8 cellular contexts compared by ENCODE assay signal in the genomic region with DNA sequence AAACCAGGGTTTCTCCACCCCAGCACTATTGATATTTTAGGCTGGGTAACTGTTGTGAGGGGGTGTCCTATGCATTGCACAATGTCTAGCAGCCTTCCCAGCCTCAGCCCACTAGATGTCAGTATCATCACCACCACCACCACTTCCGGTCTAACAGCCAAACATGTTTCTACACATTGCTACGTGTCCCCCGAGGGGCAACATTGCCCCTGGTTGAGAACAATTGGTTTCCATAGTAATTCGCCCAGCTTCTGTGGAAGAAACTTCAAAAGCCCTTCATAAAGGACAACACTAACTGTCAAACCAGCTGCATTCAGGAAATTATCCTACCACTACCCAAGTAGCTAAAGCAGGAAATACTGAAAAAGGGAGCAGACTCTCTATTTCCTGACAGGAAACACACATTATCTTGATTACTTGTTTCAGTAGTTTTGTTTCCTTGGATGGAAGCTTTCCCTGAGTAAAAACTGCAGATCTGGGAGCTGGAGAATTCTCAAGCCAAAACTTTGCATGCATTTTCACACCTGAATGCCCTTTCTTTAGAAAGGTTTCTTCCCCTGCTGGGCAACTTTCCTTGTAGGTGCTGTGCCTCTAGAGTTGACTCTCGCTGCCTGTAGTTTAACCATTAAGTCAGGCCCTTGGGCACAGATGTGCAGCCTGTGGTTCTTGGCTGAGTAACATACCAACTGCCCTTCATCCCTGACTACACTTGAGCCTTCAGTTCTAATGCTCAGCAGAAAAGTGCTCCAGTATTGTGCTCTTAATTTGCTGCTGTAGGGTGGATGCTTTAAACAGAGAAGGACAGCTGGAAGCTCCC. TPM values are rescaled to one million over a fixed set of nuclear protein-coding genes. Genes with fewer than 3 reads are reported as not detected.
A peak's percentile ranks its signal among the peaks of the same experiment; 100 is the strongest.
DNase-seq lines count a peak whose midpoint lies in the region; ATAC-seq and TF ChIP-seq lines count a peak whose summit lies in the region.

No MANE protein-coding gene starts in this region.

- H3K4me1 Mint-ChIP-seq in endothelial cell (ENCODE audit: unreplicated experiment): peaks cover 18% of the 10 kb centered on the region

- TF ChIP-seq POLR2A in transverse colon (IDR thresholded peaks at IDR 0.05): no peak

- no peaks in the 10 kb centered on the region for H3K36me3 ChIP-seq in neuron (ENCODE audit: insufficient read depth, low read length)
- no peaks in the 10 kb centered on the region for H3K36me3 ChIP-seq in transverse colon

- in situ Hi-C loops in transverse colon (cut with MboI; ENCODE audit: low pct_ligation_motif_present in 1 of 4, low pct_unique_long_range_greater_than_20kb in 1 of 4, low sequenced_read_pairs in 3 of 4): loop anchor here in 1 of 4 donors (10.0 kb wide), 1 partner anchor 171 kb away; no protein-coding TSS in a partner anchor

- H3K4me3 ChIP-seq in neuron (ENCODE audit: low read length) (peak overlapping the region; percentile 35), transverse colon (no peak overlapping the region)

- peak overlapping the region; percentile 81 for H3K27ac Mint-ChIP-seq in endothelial cell (ENCODE audit: unreplicated experiment)

- no peaks in the 10 kb centered on the region for H3K36me3 Mint-ChIP-seq in endothelial cell (ENCODE audit: low read depth, unreplicated experiment)

- no peak overlapping the region for H3K27ac ChIP-seq in transverse colon

- peak overlapping the region; percentile 86 for H2AFZ ChIP-seq in neuron (ENCODE audit: low read depth, low read length)

- TF ChIP-seq CTCF in endothelial cell (IDR thresholded peaks at IDR 0.05; ENCODE audit: unreplicated experiment) (peak; percentile 9), transverse colon (IDR thresholded peaks at IDR 0.05) (peak; percentile 16 to 46 (median 42))

- 10 to 23% methylated on average over 2 to 5 of the region's 5 CpGs for WGBS in transverse colon (ENCODE audit: low coverage in 1 of 2), 2 donors

- peak; percentile 97 for ATAC-seq in HG02763 (IDR thresholded peaks at IDR 0.05; ENCODE audit: unreplicated experiment)

- peaks cover 4% of the 10 kb centered on the region for H3K27me3 Mint-ChIP-seq in endothelial cell (ENCODE audit: unreplicated experiment)

- TF ChIP-seq EP300 in transverse colon (IDR thresholded peaks at IDR 0.05; ENCODE audit: low read depth): no peak

- DNase-seq in activated gamma-delta T cell treated with Interleukin-2 at 50 U/mL for 16 hours: peak; percentile 49
- no peak for DNase-seq in activated gamma-delta T cell (lab: John Stamatoyannopoulos, UW)
- peak; percentile 37 for DNase-seq in NCI-H1105 treated with DMSO at 0.1 percent for 48 hours (lab: John Stamatoyannopoulos, UW)
- DNase-seq in activated CD4-positive, alpha-beta T cell treated with anti-CD3 and anti-CD28 coated beads, Interleukin-2, amount 50 U/mL, for 24 hours (ENCODE audit: low read depth in 1 of 2, low spot score in 1 of 2): peak; percentile 19 to 61
- DNase-seq in endothelial cell (ENCODE audit: low spot score): peak; percentile 68
- DNase-seq in transverse colon: peak; percentile 56

- no peaks in the 10 kb centered on the region for H3K9me3 Mint-ChIP-seq in endothelial cell (ENCODE audit: unreplicated experiment)

- peaks cover 6% of the 10 kb centered on the region for H3K4me1 ChIP-seq in neuron (ENCODE audit: insufficient read depth, low read length)
- H3K4me1 ChIP-seq in transverse colon: no peaks in the 10 kb centered on the region

- intact Hi-C loops in transverse colon (cut with DNase I; ENCODE audit: low total_unique reads): no loop called here

- H3K9me3 ChIP-seq in neuron (ENCODE audit: low read length): no peaks in the 10 kb centered on the region
- no peaks in the 10 kb centered on the region for H3K9me3 ChIP-seq in transverse colon

- H3K27me3 ChIP-seq in neuron (ENCODE audit: insufficient read depth, low read length): no peaks in the 10 kb centered on the region
- no peaks in the 10 kb centered on the region for H3K27me3 ChIP-seq in transverse colon

- no peak overlapping the region for H3K4me3 Mint-ChIP-seq in endothelial cell (ENCODE audit: unreplicated experiment)

RNA-seq across cellular contexts. Expression of a gene that starts 23.6 kb away (rescaled TPM):
- total RNA-seq in endothelial cell (ENCODE audit: unreplicated experiment) (0.03 TPM), transverse colon (under 1 TPM; 0.16 to 0.60 (median 0.32) TPM)
